8 cellular contexts compared by ENCODE assay signal in the genomic region with DNA sequence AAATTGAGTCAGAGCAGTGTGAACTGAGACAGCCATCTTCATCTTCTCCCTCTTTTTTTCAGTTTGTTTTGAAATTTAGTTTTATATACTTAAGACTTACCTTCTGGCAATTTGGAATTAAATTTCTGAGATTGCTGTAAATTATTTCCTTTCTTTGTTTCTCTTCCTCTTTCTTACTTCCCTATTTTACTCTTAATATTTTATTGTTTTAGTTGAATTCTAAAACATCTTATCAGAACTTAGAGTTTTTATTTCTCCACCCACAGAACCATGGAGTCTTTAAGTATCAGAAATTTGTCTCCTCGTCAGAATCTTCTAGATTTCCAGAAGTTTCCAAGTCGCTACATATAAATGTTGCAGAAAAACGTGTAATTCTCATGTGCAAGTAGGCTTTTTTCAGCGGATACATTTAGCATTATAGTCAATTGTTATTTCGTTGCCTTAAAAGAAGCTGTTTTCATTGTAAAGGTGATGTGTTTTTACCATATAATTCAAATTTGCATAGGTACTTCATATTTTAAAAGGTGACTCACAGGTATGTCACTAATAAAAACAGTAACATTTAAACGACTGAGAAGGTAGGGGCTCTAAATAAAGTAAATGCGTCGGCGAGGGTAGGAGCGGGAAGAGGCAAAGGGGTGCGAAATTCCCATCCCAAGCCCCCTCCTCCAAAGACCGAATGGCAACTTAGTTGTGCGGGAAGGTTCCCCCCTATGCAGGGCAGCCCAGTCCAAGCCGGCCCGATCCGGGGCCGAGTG. TPM values are rescaled to one million over a fixed set of nuclear protein-coding genes. Genes with fewer than 3 reads are reported as not detected.
DNase-seq lines count a peak whose midpoint lies in the region; ATAC-seq and TF ChIP-seq lines count a peak whose summit lies in the region.

No MANE protein-coding gene starts in this region.

- peak; percentile 1 for ATAC-seq in HG02970 (IDR thresholded peaks at IDR 0.05; ENCODE audit: low FRiP score, unreplicated experiment)
- ATAC-seq in heart left ventricle = peak in 3 of 4 donors; percentile 61 to 67 (median 65)
- no peak for ATAC-seq in GM21786 (IDR thresholded peaks at IDR 0.05; ENCODE audit: unreplicated experiment)

- H3K9ac ChIP-seq in skeletal muscle satellite cell (ENCODE audit: low read depth, low read length) = peak overlapping the region; percentile 93

- H3K27me3 ChIP-seq in heart left ventricle (peaks cover 0 to 55% (median 0%) of the 10 kb centered on the region in 9 donors), skeletal muscle satellite cell (ENCODE audit: control insufficient read depth, insufficient read depth, low read length) (peaks cover 4% of the 10 kb centered on the region)

- H3K4me1 ChIP-seq in heart left ventricle (peaks cover 0 to 33% (median 13%) of the 10 kb centered on the region in 12 donors), skeletal muscle satellite cell (ENCODE audit: control insufficient read depth, insufficient read depth, low read length) (peaks cover 26% of the 10 kb centered on the region)

- H3K4me3 ChIP-seq in heart left ventricle (peak overlapping the region; percentile 64 to 100 (median 97)), skeletal muscle satellite cell (ENCODE audit: low read length) (peak overlapping the region; percentile 99)

- H3K27ac ChIP-seq in VCaP (peak overlapping the region; percentile 98), heart left ventricle (peak overlapping the region in 11 of 12 donors; percentile 71 to 90 (median 81))

- H3K36me3 ChIP-seq in heart left ventricle (no peaks in the 10 kb centered on the region), skeletal muscle satellite cell (ENCODE audit: insufficient read depth, low read length) (no peaks in the 10 kb centered on the region)

- peak overlapping the region; percentile 93 for H3K4me2 ChIP-seq in skeletal muscle satellite cell (ENCODE audit: low read length)

- TF ChIP-seq CTCF in VCaP (conservative IDR thresholded peaks at IDR 0.05) (no peak), heart left ventricle (IDR thresholded peaks at IDR 0.05) (no peak)

- peak; percentile 21 to 32 for DNase-seq in AML-193 (lab: John Stamatoyannopoulos, UW)
- no peak for DNase-seq in heart left ventricle
- no peak for DNase-seq in NCI-H128 (lab: John Stamatoyannopoulos, UW; ENCODE audit: unreplicated experiment)
- no peak for DNase-seq in NCI-H146 treated with DMSO at 0.1 percent for 48 hours (lab: John Stamatoyannopoulos, UW; ENCODE audit: unreplicated experiment)

- 14 to 18% (median 16%) methylated on average over 15 to 17 of the region's 17 CpGs for WGBS in heart left ventricle, 4 donors

- TF ChIP-seq POLR2A in heart left ventricle (IDR thresholded peaks at IDR 0.05) = no peak

- no peaks in the 10 kb centered on the region for H3K9me3 ChIP-seq in heart left ventricle
- no peaks in the 10 kb centered on the region for H3K9me3 ChIP-seq in skeletal muscle satellite cell (replicated peaks; ENCODE audit: low read length)

- intact Hi-C loops in heart left ventricle (cut with DNase I) = no loop called here

RNA-seq across cellular contexts. Expression of a gene that starts 0.9 kb away (rescaled TPM):
- total RNA-seq in heart left ventricle = 1 to 10 TPM; 4.2 to 9.5 (median 5.8) TPM
- polyA plus RNA-seq in heart left ventricle = 1 to 10 TPM; 3.1 to 4.1 TPM
- total RNA-seq in skeletal muscle satellite cell (2012; rRNA removed) = 7.1 and 7.6 TPM in 2 replicates

Comparison
In these comparisons a context has a peak if more than half of its experiments do, and no peak if none do; other contexts are left out.
1. DNase-seq: peak in AML-193 (2 of 2); none in heart left ventricle (0 of 5), NCI-H128 (single experiment) and NCI-H146 treated with DMSO at 0.1 percent for 48 hours (single experiment).